Comparison of ENCODE assay signal across 13 cellular contexts in the genomic region with DNA sequence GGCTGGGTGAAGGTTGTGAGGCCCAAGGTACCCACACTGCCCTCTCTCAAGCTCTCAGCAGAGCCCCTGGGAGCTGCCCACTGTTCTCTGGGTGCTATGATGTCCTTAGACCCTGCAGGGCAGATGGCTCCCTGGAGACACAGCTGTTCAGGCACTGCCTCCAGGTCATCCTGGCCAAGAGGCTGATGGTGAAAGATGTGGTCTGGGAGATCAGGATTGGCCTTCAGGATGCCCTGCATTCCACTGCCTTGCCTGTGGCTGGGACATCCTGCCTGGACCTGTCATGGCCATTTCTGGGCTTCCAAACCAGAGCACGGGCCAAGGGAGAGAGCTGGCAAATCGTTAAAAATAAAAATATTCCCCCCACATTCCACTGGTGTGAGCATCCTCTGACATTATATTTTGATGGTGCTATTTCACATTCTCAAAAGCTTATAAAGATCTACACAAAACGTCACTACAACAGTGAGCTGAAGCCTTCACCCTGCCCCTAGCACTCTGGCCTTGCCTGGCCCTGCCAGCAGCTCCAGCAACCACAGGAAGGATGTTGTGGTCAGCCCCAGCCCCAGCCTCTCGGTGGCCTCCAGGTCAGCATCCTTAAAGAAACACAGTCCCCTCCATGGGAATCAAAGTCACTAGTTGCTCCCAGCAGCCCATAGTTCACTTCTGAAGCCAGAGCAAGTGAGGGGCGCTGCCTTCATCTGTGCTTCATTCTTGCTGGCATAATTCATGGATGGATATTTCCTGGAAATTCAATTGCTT. TPM values are rescaled to one million over a fixed set of nuclear protein-coding genes. Genes with fewer than 3 reads are reported as not detected.
A peak's percentile ranks its signal among the peaks of the same experiment; 100 is the strongest.
DNase-seq lines count a peak whose midpoint lies in the region; FAIRE-seq and TF ChIP-seq lines count a peak whose summit lies in the region.
"Had no signal": no experiment of that assay in that cellular context is flagged by ENCODE, and none has a peak within 500 bp of the region (broad histone marks: within the 10 kb centered on the region; RNA-seq: fewer than 3 reads in every experiment).

No MANE protein-coding gene starts in this region.

- H3K9me3 Mint-ChIP-seq in MCF 10A (ENCODE audit: unreplicated experiment): no peaks in the 10 kb centered on the region
- H3K9me3 Mint-ChIP-seq: activated naive CD4-positive, alpha-beta T cell treated with anti-CD3 and anti-CD28 coated beads, Interleukin-2, amount 50 U/mL, for 24 hours had no signal

- intact Hi-C loops in breast epithelium (cut with DNase I; ENCODE audit: low total_unique reads) (no loop called here), MCF 10A (cut with micrococcal nuclease) (no loop called here), transverse colon (cut with DNase I; ENCODE audit: low total_unique reads) (no loop called here)

- no TSS peak for BruUV-seq in MCF 10A (replicated peaks; lab: Mats Ljungman, UMichigan)

- no peaks in the 10 kb centered on the region for H3K9me3 ChIP-seq in breast epithelium
- H3K9me3 ChIP-seq in transverse colon: no peaks in the 10 kb centered on the region

- POLR2A ChIA-PET in MCF 10A (lab: Yijun Ruan, JAX): interaction anchor here (0.7 kb wide), 1 partner anchor 1065 kb away, joined by 3 read pairs; no protein-coding TSS in a partner anchor

- H3K36me3 Mint-ChIP-seq in MCF 10A (ENCODE audit: insufficient read depth, unreplicated experiment): no peaks in the 10 kb centered on the region
- H3K36me3 Mint-ChIP-seq: activated naive CD4-positive, alpha-beta T cell treated with anti-CD3 and anti-CD28 coated beads, Interleukin-2, amount 50 U/mL, for 24 hours had no signal

- H3K4me1 ChIP-seq in breast epithelium (no peaks in the 10 kb centered on the region), transverse colon (no peaks in the 10 kb centered on the region)

- no peak overlapping the region for H3K27ac Mint-ChIP-seq in MCF 10A (ENCODE audit: low read depth, unreplicated experiment)
- H3K27ac Mint-ChIP-seq: activated naive CD4-positive, alpha-beta T cell treated with anti-CD3 and anti-CD28 coated beads, Interleukin-2, amount 50 U/mL, for 24 hours; B cell had no signal

- DNase-seq in breast epithelium (ENCODE audit: low spot score in 2 of 2) (peak in 1 of 2 donors; percentile 71), MCF 10A (ENCODE audit: unreplicated experiment) (no peak), MV-4-11 (lab: John Stamatoyannopoulos, UW) (peak; percentile 89), bronchial epithelial cell (ENCODE audit: low read depth) (peak; percentile 3), transverse colon (peak; percentile 36)
- DNase-seq in activated T-cell treated with anti-CD3 and anti-CD28 coated beads, Interleukin-2, amount 50 U/mL, for 48 hours: no peak
- DNase-seq in activated CD4-positive, alpha-beta T cell treated with anti-CD3 and anti-CD28 coated beads, Interleukin-2, amount 50 U/mL, for 48 hours: no peak
- DNase-seq in activated naive CD4-positive, alpha-beta T cell (lab: John Stamatoyannopoulos, UW): no peak
- DNase-seq: NCI-H146, retina had no signal

- no peak for TF ChIP-seq EP300 in transverse colon (IDR thresholded peaks at IDR 0.05; ENCODE audit: low read depth)

- peaks cover 23% of the 10 kb centered on the region for H3K27me3 Mint-ChIP-seq in MCF 10A (ENCODE audit: insufficient read depth, unreplicated experiment)

- TF ChIP-seq POLR2A in breast epithelium (IDR thresholded peaks at IDR 0.05) (no peak), transverse colon (IDR thresholded peaks at IDR 0.05) (no peak)

- no peak overlapping the region for H3K4me3 ChIP-seq in breast epithelium
- H3K4me3 ChIP-seq in bronchial epithelial cell (ENCODE audit: low read depth, low read length): no peak overlapping the region
- no peak overlapping the region for H3K4me3 ChIP-seq in transverse colon

- WGBS in transverse colon (ENCODE audit: low coverage in 1 of 2), 2 donors: 35% methylated on average over 5 of the region's 5 CpGs; no CpG with 5 or more reads in 1 of the 2 donors

- TF ChIP-seq CTCF in breast epithelium (IDR thresholded peaks at IDR 0.05) (no peak), MCF 10A (IDR thresholded peaks at IDR 0.05; ENCODE audit: unreplicated experiment) (no peak), bronchial epithelial cell (IDR thresholded peaks at IDR 0.05; ENCODE audit: insufficient read depth, low read length, severe bottlenecking) (no peak), transverse colon (IDR thresholded peaks at IDR 0.05) (no peak)

- CTCF ChIA-PET in MCF 10A (lab: Yijun Ruan, JAX): interaction anchor here (0.6 kb wide), 1 partner anchor 32 kb away, joined by 3 read pairs; no protein-coding TSS in a partner anchor

- no peak overlapping the region for H3K4me3 Mint-ChIP-seq in MCF 10A (ENCODE audit: unreplicated experiment)
- H3K4me3 Mint-ChIP-seq: activated naive CD4-positive, alpha-beta T cell treated with anti-CD3 and anti-CD28 coated beads, Interleukin-2, amount 50 U/mL, for 24 hours; B cell had no signal

- in situ Hi-C loops in transverse colon (cut with MboI; ENCODE audit: low pct_ligation_motif_present in 1 of 4, low pct_unique_long_range_greater_than_20kb in 1 of 4, low sequenced_read_pairs in 3 of 4): loop anchor here in 1 of 4 donors (25.0 kb wide), 1 partner anchor 1501 kb away; no protein-coding TSS in a partner anchor

- no peaks in the 10 kb centered on the region for H3K27me3 ChIP-seq in breast epithelium
- no peaks in the 10 kb centered on the region for H3K27me3 ChIP-seq in bronchial epithelial cell (ENCODE audit: control insufficient read depth, insufficient read depth, low read length)
- H3K27me3 ChIP-seq in transverse colon: no peaks in the 10 kb centered on the region

- H3K27ac ChIP-seq in breast epithelium (peak overlapping the region; percentile 30 to 42), transverse colon (no peak overlapping the region)

- no peaks in the 10 kb centered on the region for H3K36me3 ChIP-seq in breast epithelium
- H3K36me3 ChIP-seq in bronchial epithelial cell (ENCODE audit: control insufficient read depth, insufficient read depth, low read length): no peaks in the 10 kb centered on the region
- no peaks in the 10 kb centered on the region for H3K36me3 ChIP-seq in transverse colon

- FAIRE-seq in bronchial epithelial cell (lab: Jason Lieb, UNC): no peak
- FAIRE-seq: endothelial cell of umbilical vein had no signal

- peaks cover 6% of the 10 kb centered on the region for H3K4me1 Mint-ChIP-seq in MCF 10A (ENCODE audit: insufficient read depth, unreplicated experiment)

RNA-seq across cellular contexts. Expression of a gene that starts 13.5 kb away (rescaled TPM):
- total RNA-seq in breast epithelium (not detected), MCF 10A (2022) (not detected in 2 replicates), bronchial epithelial cell (not detected in 2 replicates), transverse colon (not detected)
- total RNA-seq: B cell, endothelial cell of umbilical vein had no signal

RNA-seq across cellular contexts. Expression of a gene that starts 21.7 kb away (rescaled TPM):
- 1 to 10 TPM in 1 of 3 donors, under 1 TPM in 2; 0.16 to 3.2 (median 0.33) TPM for total RNA-seq in breast epithelium
- not detected in 2 replicates for total RNA-seq in MCF 10A (2022)
- not detected in 2 replicates for total RNA-seq in bronchial epithelial cell
- total RNA-seq in transverse colon: under 1 TPM in 1 of 4 donors, not detected in 3; 0.96 TPM
- total RNA-seq: B cell, endothelial cell of umbilical vein had no signal

Comparison
In these comparisons a context has a peak if more than half of its experiments do, and no peak if none do; other contexts are left out.
1. DNase-seq: peak in MV-4-11 (single experiment), bronchial epithelial cell (single experiment) and transverse colon (single experiment); none in MCF 10A (single experiment), activated T-cell treated with anti-CD3 and anti-CD28 coated beads, Interleukin-2, amount 50 U/mL, for 48 hours (0 of 2), activated CD4-positive, alpha-beta T cell treated with anti-CD3 and anti-CD28 coated beads, Interleukin-2, amount 50 U/mL, for 48 hours (0 of 2) and activated naive CD4-positive, alpha-beta T cell (0 of 4).
2. H3K27ac ChIP-seq: peak in breast epithelium (2 of 2); none in transverse colon (0 of 4).